23 cellular contexts compared by ENCODE assay signal in genomic region chr6:130167655-130168054, GRCh38. TPM values are rescaled to one million over a fixed set of nuclear protein-coding genes. Genes with fewer than 3 reads are reported as not detected.
DNase-seq lines count a peak whose midpoint lies in the region; TF ChIP-seq lines count a peak whose summit lies in the region.
"Had no signal": no experiment of that assay in that cellular context is flagged by ENCODE, and none has a peak within 500 bp of the region (broad histone marks: within the 10 kb centered on the region; RNA-seq: fewer than 3 reads in every experiment).

No MANE protein-coding gene starts in this region.

- H3K9ac ChIP-seq in mesenchymal stem cell (ENCODE audit: low read length) (no peak overlapping the region), smooth muscle cell (ENCODE audit: low read depth) (no peak overlapping the region)

- no peaks in the 10 kb centered on the region for H3F3A ChIP-seq in smooth muscle cell (ENCODE audit: low read depth)

- no peak overlapping the region for H4K8ac ChIP-seq in mesenchymal stem cell (ENCODE audit: low read length)

- TF ChIP-seq CTCF in epithelial cell of esophagus (IDR thresholded peaks at IDR 0.05; ENCODE audit: insufficient read depth, low read depth, low read length, missing control alignments) = no peak
- no peak for TF ChIP-seq CTCF in lower leg skin (IDR thresholded peaks at IDR 0.05)
- TF ChIP-seq CTCF in smooth muscle cell (IDR thresholded peaks at IDR 0.05; ENCODE audit: borderline replicate concordance, insufficient read depth, poor library complexity, severe bottlenecking) = no peak

- H3K79me2 ChIP-seq in smooth muscle cell (ENCODE audit: low read depth) = no peaks in the 10 kb centered on the region

- no peak overlapping the region for H3K14ac ChIP-seq in mesenchymal stem cell (ENCODE audit: low read length in 2 of 2)

- H3K27ac ChIP-seq in mesenchymal stem cell (ENCODE audit: low read length, poor library complexity, severe bottlenecking) (no peak overlapping the region), smooth muscle cell (ENCODE audit: low read depth) (no peak overlapping the region)
- H3K27ac ChIP-seq: ascending aorta, coronary artery, neutrophil, sigmoid colon, suprapubic skin had no signal

- H2AFZ ChIP-seq in mesenchymal stem cell (ENCODE audit: low read depth, low read length) (no peak overlapping the region), smooth muscle cell (ENCODE audit: low read depth) (no peak overlapping the region)

- no peak overlapping the region for H3K4me2 ChIP-seq in mesenchymal stem cell (ENCODE audit: low read length, poor library complexity, severe bottlenecking)
- no peak overlapping the region for H3K4me2 ChIP-seq in smooth muscle cell

- peaks cover 0 to 12% of the 10 kb centered on the region in 2 experiments for H3K36me3 ChIP-seq in mesenchymal stem cell (ENCODE audit: control insufficient read depth in 1 of 2, insufficient read depth in 2 of 2, low read depth in 1 of 2, low read length in 2 of 2)
- H3K36me3 ChIP-seq in smooth muscle cell (ENCODE audit: low read depth) = no peaks in the 10 kb centered on the region
- H3K36me3 ChIP-seq: ascending aorta, MG63, neutrophil, sigmoid colon, suprapubic skin had no signal

- H2BK5ac ChIP-seq in mesenchymal stem cell (ENCODE audit: low read depth, low read length, poor library complexity, severe bottlenecking) = no peak overlapping the region

- no peaks in the 10 kb centered on the region for H4K20me1 ChIP-seq in smooth muscle cell (ENCODE audit: low read depth)

- H3K9me3 ChIP-seq in mesenchymal stem cell (ENCODE audit: control insufficient read depth, low read length) = no peaks in the 10 kb centered on the region
- H3K9me3 ChIP-seq in smooth muscle cell (replicated peaks; ENCODE audit: low read depth) = no peaks in the 10 kb centered on the region
- H3K9me3 ChIP-seq: MG63, neutrophil, suprapubic skin had no signal

- H3K18ac ChIP-seq in mesenchymal stem cell (ENCODE audit: low read depth in 1 of 2, low read length in 2 of 2) = no peak overlapping the region

- H2BK120ac ChIP-seq in mesenchymal stem cell (ENCODE audit: low read depth, low read length) = no peak overlapping the region

- no peaks in the 10 kb centered on the region for H3K27me3 ChIP-seq in mesenchymal stem cell (ENCODE audit: control insufficient read depth in 1 of 2, insufficient read depth in 1 of 2, low read length in 2 of 2)
- no peaks in the 10 kb centered on the region for H3K27me3 ChIP-seq in smooth muscle cell (ENCODE audit: low read depth)
- H3K27me3 ChIP-seq: ascending aorta, MG63, neutrophil, sigmoid colon, suprapubic skin had no signal

- WGBS in mesenchymal stem cell = 80% methylated on average over 5 of the region's 5 CpGs
- 46 to 52% methylated on average over 5 of the region's 5 CpGs for WGBS in lower leg skin, 2 donors
- 52% methylated on average over 5 of the region's 5 CpGs for WGBS in smooth muscle cell (ENCODE audit: low lambda C conversion rate)

- no peak for TF ChIP-seq POLR2A in lower leg skin (IDR thresholded peaks at IDR 0.05)

- intact Hi-C loops in lower leg skin (cut with DNase I; ENCODE audit: low total_unique reads) = no loop called here

- H3K4me3 ChIP-seq in epithelial cell of esophagus (ENCODE audit: low read length) (no peak overlapping the region), mesenchymal stem cell (ENCODE audit: insufficient read depth in 1 of 2, low read depth in 1 of 2, low read length in 2 of 2) (no peak overlapping the region), lower leg skin (ENCODE audit: low read depth, poor library complexity, severe bottlenecking) (no peak overlapping the region), smooth muscle cell (no peak overlapping the region)
- H3K4me3 ChIP-seq: ascending aorta, coronary artery, MG63, sigmoid colon, suprapubic skin had no signal

- no peak overlapping the region for H3K4ac ChIP-seq in mesenchymal stem cell (ENCODE audit: low read depth in 1 of 2, low read length in 2 of 2)

- H4K91ac ChIP-seq in mesenchymal stem cell (ENCODE audit: low read length) = no peak overlapping the region

- H2AK5ac ChIP-seq in mesenchymal stem cell (ENCODE audit: low read length, severe bottlenecking) = no peak overlapping the region

- H3K79me1 ChIP-seq in mesenchymal stem cell (replicated peaks; ENCODE audit: low read length, poor library complexity, severe bottlenecking) = no peaks in the 10 kb centered on the region

- H3K23ac ChIP-seq in mesenchymal stem cell (ENCODE audit: low read length in 2 of 2) = no peak overlapping the region

- H2BK15ac ChIP-seq in mesenchymal stem cell (ENCODE audit: low read depth, poor library complexity, severe bottlenecking) = no peak overlapping the region

- H3K4me1 ChIP-seq in mesenchymal stem cell (ENCODE audit: control insufficient read depth, insufficient read depth, low read depth, low read length) (no peaks in the 10 kb centered on the region), smooth muscle cell (ENCODE audit: low read depth) (no peaks in the 10 kb centered on the region)
- H3K4me1 ChIP-seq: ascending aorta, sigmoid colon, suprapubic skin had no signal

- DNase-seq in GM04504 (ENCODE audit: low read depth) = peak; percentile 5
- DNase-seq in OCI-M1 (lab: John Stamatoyannopoulos, UW) = peak; percentile 19
- DNase-seq in epithelial cell of esophagus (ENCODE audit: low read depth) = peak; percentile 97
- DNase-seq in mesenchymal stem cell = peak; percentile 71
- no peak for DNase-seq in lower leg skin (ENCODE audit: low spot score in 2 of 2)
- DNase-seq in smooth muscle cell (lab: John Stamatoyannopoulos, UW; ENCODE audit: unreplicated experiment) = no peak
- no peak for DNase-seq in SHP77 (lab: John Stamatoyannopoulos, UW)
- DNase-seq in amygdala (lab: John Stamatoyannopoulos, UW) = no peak
- DNase-seq: activated effector memory CD4-positive, alpha-beta T cell treated with anti-CD3 and anti-CD28 coated beads, Interleukin-2, amount 50 U/mL, for 16 hours; Calu3; GF-D8; MG63; midbrain; NCI-H2029; NCI-H510A; sigmoid colon; stimulated activated CD4-positive, alpha-beta T cell treated with anti-CD3 and anti-CD28 coated beads, Interleukin-2, amount 100 ng/mL, for 48 hours had no signal

- no peak overlapping the region for H2BK12ac ChIP-seq in mesenchymal stem cell (ENCODE audit: low read length in 2 of 2)

RNA-seq across cellular contexts. Expression of gene SAMD3, which starts 55.1 kb away (rescaled TPM):
- polyA plus RNA-seq in mesenchymal stem cell (2013, experiment 1 of 2) = 0.48 TPM
- polyA plus RNA-seq in mesenchymal stem cell (2013, experiment 2 of 2) = 0.53 TPM
- total RNA-seq in lower leg skin (not detected), smooth muscle cell (2.1 and 3.8 TPM in 2 replicates)
- polyA plus RNA-seq in smooth muscle cell = 3.1 and 3.5 TPM in 2 replicates
- total RNA-seq: ascending aorta, Calu3, epithelial cell of proximal tubule, SK-MEL-5 had no signal

Comparison
In these comparisons a context has a peak if more than half of its experiments do, and no peak if none do; other contexts are left out.
1. DNase-seq: peak in GM04504 (single experiment), OCI-M1 (single experiment), epithelial cell of esophagus (single experiment) and mesenchymal stem cell (single experiment); none in lower leg skin (0 of 2), smooth muscle cell (single experiment), SHP77 (0 of 2) and amygdala (0 of 56).